Comparison of ENCODE assay signal across 1 cellular context in the genomic region with DNA sequence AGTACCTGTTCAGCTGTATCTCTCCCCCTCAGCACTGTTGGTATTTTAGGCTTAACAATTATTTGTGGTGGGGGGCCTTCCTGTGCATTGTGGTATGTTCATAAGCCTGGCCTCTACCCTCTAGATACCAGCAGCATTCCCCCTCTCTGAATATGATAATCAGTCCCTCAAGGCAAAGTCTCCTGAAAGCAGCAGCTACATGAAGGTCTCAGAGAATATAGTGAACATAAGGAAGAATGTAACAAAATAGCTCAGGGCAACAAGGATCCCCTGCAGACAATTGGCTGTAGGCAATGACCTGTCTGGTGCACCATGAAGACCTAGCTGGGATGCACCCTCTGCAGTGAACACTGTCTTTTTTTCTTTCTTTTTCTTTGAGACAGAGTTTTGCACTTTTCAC.
TF ChIP-seq lines count a peak whose summit lies in the region.

No MANE protein-coding gene starts in this region.

TF ChIP-seq in GM23338, 12 proteins besides CTCF, POLR2A, EP300 and RAD21 (continued from another document):
- TF ChIP-seq, protein P1, sequence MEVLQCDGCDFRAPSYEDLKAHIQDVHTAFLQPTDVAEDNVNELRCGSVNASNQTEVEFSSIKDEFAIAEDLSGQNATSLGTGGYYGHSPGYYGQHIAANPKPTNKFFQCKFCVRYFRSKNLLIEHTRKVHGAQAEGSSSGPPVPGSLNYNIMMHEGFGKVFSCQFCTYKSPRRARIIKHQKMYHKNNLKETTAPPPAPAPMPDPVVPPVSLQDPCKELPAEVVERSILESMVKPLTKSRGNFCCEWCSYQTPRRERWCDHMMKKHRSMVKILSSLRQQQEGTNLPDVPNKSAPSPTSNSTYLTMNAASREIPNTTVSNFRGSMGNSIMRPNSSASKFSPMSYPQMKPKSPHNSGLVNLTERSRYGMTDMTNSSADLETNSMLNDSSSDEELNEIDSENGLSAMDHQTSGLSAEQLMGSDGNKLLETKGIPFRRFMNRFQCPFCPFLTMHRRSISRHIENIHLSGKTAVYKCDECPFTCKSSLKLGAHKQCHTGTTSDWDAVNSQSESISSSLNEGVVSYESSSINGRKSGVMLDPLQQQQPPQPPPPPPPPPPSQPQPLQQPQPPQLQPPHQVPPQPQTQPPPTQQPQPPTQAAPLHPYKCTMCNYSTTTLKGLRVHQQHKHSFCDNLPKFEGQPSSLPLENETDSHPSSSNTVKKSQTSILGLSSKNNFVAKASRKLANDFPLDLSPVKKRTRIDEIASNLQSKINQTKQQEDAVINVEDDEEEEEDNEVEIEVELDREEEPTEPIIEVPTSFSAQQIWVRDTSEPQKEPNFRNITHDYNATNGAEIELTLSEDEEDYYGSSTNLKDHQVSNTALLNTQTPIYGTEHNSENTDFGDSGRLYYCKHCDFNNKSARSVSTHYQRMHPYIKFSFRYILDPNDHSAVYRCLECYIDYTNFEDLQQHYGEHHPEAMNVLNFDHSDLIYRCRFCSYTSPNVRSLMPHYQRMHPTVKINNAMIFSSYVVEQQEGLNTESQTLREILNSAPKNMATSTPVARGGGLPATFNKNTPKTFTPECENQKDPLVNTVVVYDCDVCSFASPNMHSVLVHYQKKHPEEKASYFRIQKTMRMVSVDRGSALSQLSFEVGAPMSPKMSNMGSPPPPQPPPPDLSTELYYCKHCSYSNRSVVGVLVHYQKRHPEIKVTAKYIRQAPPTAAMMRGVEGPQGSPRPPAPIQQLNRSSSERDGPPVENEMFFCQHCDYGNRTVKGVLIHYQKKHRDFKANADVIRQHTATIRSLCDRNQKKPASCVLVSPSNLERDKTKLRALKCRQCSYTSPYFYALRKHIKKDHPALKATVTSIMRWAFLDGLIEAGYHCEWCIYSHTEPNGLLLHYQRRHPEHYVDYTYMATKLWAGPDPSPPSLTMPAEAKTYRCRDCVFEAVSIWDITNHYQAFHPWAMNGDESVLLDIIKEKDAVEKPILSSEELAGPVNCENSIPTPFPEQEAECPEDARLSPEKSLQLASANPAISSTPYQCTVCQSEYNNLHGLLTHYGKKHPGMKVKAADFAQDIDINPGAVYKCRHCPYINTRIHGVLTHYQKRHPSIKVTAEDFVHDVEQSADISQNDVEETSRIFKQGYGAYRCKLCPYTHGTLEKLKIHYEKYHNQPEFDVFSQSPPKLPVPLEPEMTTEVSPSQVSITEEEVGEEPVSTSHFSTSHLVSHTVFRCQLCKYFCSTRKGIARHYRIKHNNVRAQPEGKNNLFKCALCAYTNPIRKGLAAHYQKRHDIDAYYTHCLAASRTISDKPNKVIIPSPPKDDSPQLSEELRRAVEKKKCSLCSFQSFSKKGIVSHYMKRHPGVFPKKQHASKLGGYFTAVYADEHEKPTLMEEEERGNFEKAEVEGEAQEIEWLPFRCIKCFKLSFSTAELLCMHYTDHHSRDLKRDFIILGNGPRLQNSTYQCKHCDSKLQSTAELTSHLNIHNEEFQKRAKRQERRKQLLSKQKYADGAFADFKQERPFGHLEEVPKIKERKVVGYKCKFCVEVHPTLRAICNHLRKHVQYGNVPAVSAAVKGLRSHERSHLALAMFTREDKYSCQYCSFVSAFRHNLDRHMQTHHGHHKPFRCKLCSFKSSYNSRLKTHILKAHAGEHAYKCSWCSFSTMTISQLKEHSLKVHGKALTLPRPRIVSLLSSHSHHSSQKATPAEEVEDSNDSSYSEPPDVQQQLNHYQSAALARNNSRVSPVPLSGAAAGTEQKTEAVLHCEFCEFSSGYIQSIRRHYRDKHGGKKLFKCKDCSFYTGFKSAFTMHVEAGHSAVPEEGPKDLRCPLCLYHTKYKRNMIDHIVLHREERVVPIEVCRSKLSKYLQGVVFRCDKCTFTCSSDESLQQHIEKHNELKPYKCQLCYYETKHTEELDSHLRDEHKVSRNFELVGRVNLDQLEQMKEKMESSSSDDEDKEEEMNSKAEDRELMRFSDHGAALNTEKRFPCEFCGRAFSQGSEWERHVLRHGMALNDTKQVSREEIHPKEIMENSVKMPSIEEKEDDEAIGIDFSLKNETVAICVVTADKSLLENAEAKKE (CRISPR knock-in tag; IDR thresholded peaks at IDR 0.05) = no peak
- no peak for TF ChIP-seq EZH2 (IDR thresholded peaks at IDR 0.05; ENCODE audit: low read depth, unreplicated experiment)
- TF ChIP-seq, protein P2, sequence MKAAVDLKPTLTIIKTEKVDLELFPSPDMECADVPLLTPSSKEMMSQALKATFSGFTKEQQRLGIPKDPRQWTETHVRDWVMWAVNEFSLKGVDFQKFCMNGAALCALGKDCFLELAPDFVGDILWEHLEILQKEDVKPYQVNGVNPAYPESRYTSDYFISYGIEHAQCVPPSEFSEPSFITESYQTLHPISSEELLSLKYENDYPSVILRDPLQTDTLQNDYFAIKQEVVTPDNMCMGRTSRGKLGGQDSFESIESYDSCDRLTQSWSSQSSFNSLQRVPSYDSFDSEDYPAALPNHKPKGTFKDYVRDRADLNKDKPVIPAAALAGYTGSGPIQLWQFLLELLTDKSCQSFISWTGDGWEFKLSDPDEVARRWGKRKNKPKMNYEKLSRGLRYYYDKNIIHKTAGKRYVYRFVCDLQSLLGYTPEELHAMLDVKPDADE (IDR thresholded peaks at IDR 0.05) = no peak
- no peak for TF ChIP-seq NANOG (IDR thresholded peaks at IDR 0.05; ENCODE audit: borderline replicate concordance)
- TF ChIP-seq CREB1 (CRISPR knock-in tag; IDR thresholded peaks at IDR 0.05; ENCODE audit: low read depth) = no peak
- TF ChIP-seq JUNB (IDR thresholded peaks at IDR 0.05; ENCODE audit: unreplicated experiment) = no peak
- TF ChIP-seq STAT1 (IDR thresholded peaks at IDR 0.05; ENCODE audit: unreplicated experiment) = no peak
- TF ChIP-seq ZNF331 (CRISPR knock-in tag; IDR thresholded peaks at IDR 0.05; ENCODE audit: low read depth) = no peak
- no peak for TF ChIP-seq EZH2phosphoT487 (IDR thresholded peaks at IDR 0.05; ENCODE audit: unreplicated experiment)
- no peak for TF ChIP-seq ZNF114 (CRISPR knock-in tag; IDR thresholded peaks at IDR 0.05)
